Comparison of ENCODE assay signal across 8 cellular contexts in genomic region chr6:151391021-151391470, GRCh38. TPM values are rescaled to one million over a fixed set of nuclear protein-coding genes. Genes with fewer than 3 reads are reported as not detected.
A peak's percentile ranks its signal among the peaks of the same experiment; 100 is the strongest.
DNase-seq lines count a peak whose midpoint lies in the region; ATAC-seq and TF ChIP-seq lines count a peak whose summit lies in the region.

No MANE protein-coding gene starts in this region.

- intact Hi-C loops in mucosa of descending colon (cut with DNase I, micrococcal nuclease): no loop called here

- ATAC-seq in HG02973 (IDR thresholded peaks at IDR 0.05; ENCODE audit: unreplicated experiment) (peak; percentile 7), mucosa of descending colon (peak; percentile 47)

- peak overlapping the region; percentile 100 for H3K4me3 ChIP-seq in mucosa of descending colon

- peak overlapping the region; percentile 99 for H3K27ac ChIP-seq in epithelial cell of prostate

- no peak for TF ChIP-seq CTCF in mucosa of descending colon (IDR thresholded peaks at IDR 0.05)

- DNase-seq in NCI-H82 (lab: John Stamatoyannopoulos, UW) (peak; percentile 84), NCI-H82 treated with DMSO at 0.1 percent for 48 hours (lab: John Stamatoyannopoulos, UW; ENCODE audit: unreplicated experiment) (no peak), NCI-H774 (lab: John Stamatoyannopoulos, UW) (peak; percentile 78), epithelial cell of prostate (ENCODE audit: low read depth, low spot score) (no peak), mucosa of descending colon (peak; percentile 79 to 89 (median 88))
- peak; percentile 89 for DNase-seq in activated CD8-positive, alpha-beta memory T cell treated with anti-CD3 and anti-CD28 coated beads, Interleukin-2, amount 50 U/mL, for 48 hours
- peak; percentile 63 to 69 for DNase-seq in stimulated activated CD8-positive, alpha-beta memory T cell treated with anti-CD3 and anti-CD28 coated beads, Interleukin-2, amount 100 ng/mL, for 48 hours (ENCODE audit: low read depth in 2 of 2)

- H3K9me3 ChIP-seq in mucosa of descending colon: no peaks in the 10 kb centered on the region

- H3K4me1 ChIP-seq in mucosa of descending colon (ENCODE audit: low read depth): peaks cover 28% of the 10 kb centered on the region

- no peaks in the 10 kb centered on the region for H3K36me3 ChIP-seq in mucosa of descending colon (ENCODE audit: low read depth)

RNA-seq across cellular contexts. Expression of gene ZBTB2, which starts 0.3 kb away (rescaled TPM):
- 10 to 100 TPM in 2 of 3 donors, 1 to 10 TPM in 1; 8.1 to 13.3 (median 11.0) TPM for total RNA-seq in mucosa of descending colon

Comparison
In these comparisons a context has a peak if more than half of its experiments do, and no peak if none do; other contexts are left out.
1. DNase-seq: peak in NCI-H82 (single experiment), NCI-H774 (single experiment), activated CD8-positive, alpha-beta memory T cell treated with anti-CD3 and anti-CD28 coated beads, Interleukin-2, amount 50 U/mL, for 48 hours (single experiment), mucosa of descending colon (3 of 3) and stimulated activated CD8-positive, alpha-beta memory T cell treated with anti-CD3 and anti-CD28 coated beads, Interleukin-2, amount 100 ng/mL, for 48 hours (2 of 2); none in NCI-H82 treated with DMSO at 0.1 percent for 48 hours (single experiment) and epithelial cell of prostate (single experiment).